9 cellular contexts compared by ENCODE assay signal in genomic region chr21:32371913-32372314, GRCh38. TPM values are rescaled to one million over a fixed set of nuclear protein-coding genes. Genes with fewer than 3 reads are reported as not detected.
DNase-seq lines count a peak whose midpoint lies in the region; ATAC-seq and TF ChIP-seq lines count a peak whose summit lies in the region.
"Had no signal": no experiment of that assay in that cellular context is flagged by ENCODE, and none has a peak within 500 bp of the region (broad histone marks: within the 10 kb centered on the region; RNA-seq: fewer than 3 reads in every experiment).

No MANE protein-coding gene starts in this region.

- no peak overlapping the region for H3K4me2 ChIP-seq in neural progenitor cell

- H3K79me2 ChIP-seq in neural progenitor cell (ENCODE audit: low read depth): no peaks in the 10 kb centered on the region

- peaks cover 5% of the 10 kb centered on the region for H3K36me3 Mint-ChIP-seq in neural progenitor cell

- no peak overlapping the region for H3K9ac ChIP-seq in neural progenitor cell

- no peak overlapping the region for H3K27ac ChIP-seq in neural progenitor cell
- H3K27ac ChIP-seq: cardiac muscle cell had no signal

- H3K4me1 Mint-ChIP-seq in neural progenitor cell: peaks cover 7% of the 10 kb centered on the region

- H3K27ac Mint-ChIP-seq in neural progenitor cell: no peak overlapping the region

- no peaks in the 10 kb centered on the region for H3K9me3 ChIP-seq in neural progenitor cell (ENCODE audit: low read depth)

- no peak overlapping the region for H3K4me3 Mint-ChIP-seq in neural progenitor cell

- DNase-seq in AG09319 (ENCODE audit: extremely low read depth, low read depth): peak; percentile 64
- peak; percentile 85 for DNase-seq in NCI-H226
- DNase-seq in dermis blood vessel endothelial cell: peak; percentile 96
- DNase-seq in omental fat pad (ENCODE audit: low spot score): no peak
- no peak for DNase-seq in neural progenitor cell (ENCODE audit: low spot score)
- no peak for DNase-seq in stimulated activated CD8-positive, alpha-beta memory T cell treated with anti-CD3 and anti-CD28 coated beads, Interleukin-4, amount 100 ng/mL, for 48 hours
- no peak for DNase-seq in cerebellar cortex (ENCODE audit: low spot score)

- peaks cover 7% of the 10 kb centered on the region for H3K36me3 ChIP-seq in neural progenitor cell

- H3K9me3 Mint-ChIP-seq in neural progenitor cell: no peaks in the 10 kb centered on the region

- H2AFZ ChIP-seq in neural progenitor cell (replicated peaks): no peak overlapping the region

- no peaks in the 10 kb centered on the region for H3K4me1 ChIP-seq in neural progenitor cell

- H3F3A ChIP-seq in neural progenitor cell (ENCODE audit: low read depth): no peaks in the 10 kb centered on the region

- H3K27me3 Mint-ChIP-seq in neural progenitor cell (ENCODE audit: insufficient read depth, low read depth): no peaks in the 10 kb centered on the region

- TF ChIP-seq CTCF in AG09319 (IDR thresholded peaks at IDR 0.05; ENCODE audit: low read depth, low read length): no peak
- no peak for TF ChIP-seq CTCF in omental fat pad (IDR thresholded peaks at IDR 0.05)
- TF ChIP-seq CTCF in neural progenitor cell (IDR thresholded peaks at IDR 0.05): no peak

- peaks cover 3% of the 10 kb centered on the region for H4K20me1 ChIP-seq in neural progenitor cell (ENCODE audit: low read depth)

- ATAC-seq in omental fat pad (ENCODE audit: low FRiP score): peak; percentile 93
- ATAC-seq in GM21515 (IDR thresholded peaks at IDR 0.05; ENCODE audit: unreplicated experiment): no peak

- no peak overlapping the region for H3K4me3 ChIP-seq in neural progenitor cell
- H3K4me3 ChIP-seq: cardiac muscle cell had no signal

- no peaks in the 10 kb centered on the region for H3K27me3 ChIP-seq in neural progenitor cell
- H3K27me3 ChIP-seq: cardiac muscle cell had no signal

RNA-seq across cellular contexts. Expression of gene URB1, which starts 20.9 kb away (rescaled TPM):
- total RNA-seq in dermis blood vessel endothelial cell (18.5 and 27.6 TPM in 2 replicates), omental fat pad (10 to 100 TPM; 17.3 to 48.5 (median 17.4) TPM), neural progenitor cell (ENCODE audit: low replicate concordance) (7.7 and 12.2 TPM in 2 replicates)

RNA-seq across cellular contexts. Expression of gene EVA1C, which starts 40.6 kb away (rescaled TPM):
- 17.9 and 39.7 TPM in 2 replicates for total RNA-seq in dermis blood vessel endothelial cell
- total RNA-seq in omental fat pad: 100 to 1,000 TPM in 1 of 4 donors, 10 to 100 TPM in 3; 41.1 to 108 (median 75.9) TPM
- 0.56 and 1.2 TPM in 2 replicates for total RNA-seq in neural progenitor cell (ENCODE audit: low replicate concordance)

Comparison
In these comparisons a context has a peak if more than half of its experiments do, and no peak if none do; other contexts are left out.
1. DNase-seq: peak in AG09319 (single experiment), NCI-H226 (single experiment) and dermis blood vessel endothelial cell (single experiment); none in omental fat pad (single experiment), neural progenitor cell (single experiment), stimulated activated CD8-positive, alpha-beta memory T cell treated with anti-CD3 and anti-CD28 coated beads, Interleukin-4, amount 100 ng/mL, for 48 hours (single experiment) and cerebellar cortex (single experiment).